In genomic region chr3:105715372-105715771, GRCh38 we compare ENCODE assay signal across 11 cellular contexts.
A peak's percentile ranks its signal among the peaks of the same experiment; 100 is the strongest.
DNase-seq lines count a peak whose midpoint lies in the region; ATAC-seq and TF ChIP-seq lines count a peak whose summit lies in the region.
"Had no signal": no experiment of that assay in that cellular context is flagged by ENCODE, and none has a peak within 500 bp of the region (broad histone marks: within the 10 kb centered on the region; RNA-seq: fewer than 3 reads in every experiment).

No MANE protein-coding gene starts in this region.

- no peak for DNase-seq in activated T-cell treated with anti-CD3 and anti-CD28 coated beads, Interleukin-2, amount 50 U/mL, for 24 hours
- no peak for DNase-seq in activated T-cell treated with anti-CD3 and anti-CD28 coated beads, Interleukin-2, amount 50 U/mL, for 48 hours
- DNase-seq in adipocyte (ENCODE audit: low read depth) = peak; percentile 66
- DNase-seq in fibroblast of villous mesenchyme (ENCODE audit: low read depth) = peak; percentile 67
- DNase-seq in stimulated activated effector memory CD8-positive, alpha-beta T cell treated with anti-CD3 and anti-CD28 coated beads, Interleukin-12 subunit alpha, Interleukin-12 subunit beta, amount 100 ng/mL, for 72 hours (ENCODE audit: low spot score in 2 of 2) = no peak
- no peak for DNase-seq in tibial nerve (ENCODE audit: low spot score in 2 of 2)
- DNase-seq: MG63, spleen had no signal

- no peaks in the 10 kb centered on the region for H3K9me3 Mint-ChIP-seq in activated T-cell treated with anti-CD3 and anti-CD28 coated beads, Interleukin-2, amount 50 U/mL, for 24 hours
- H3K9me3 Mint-ChIP-seq in stimulated activated effector memory CD8-positive, alpha-beta T cell treated with anti-CD3 and anti-CD28 coated beads, Interleukin-12 subunit alpha, Interleukin-12 subunit beta, amount 100 ng/mL, for 72 hours = no peaks in the 10 kb centered on the region

- H3K9me3 ChIP-seq in adipocyte (ENCODE audit: control insufficient read depth, low read length) (no peaks in the 10 kb centered on the region), tibial nerve (no peaks in the 10 kb centered on the region)
- H3K9me3 ChIP-seq: MG63, spleen had no signal

- no peak overlapping the region for H3K4me3 Mint-ChIP-seq in activated T-cell treated with anti-CD3 and anti-CD28 coated beads, Interleukin-2, amount 50 U/mL, for 24 hours
- H3K4me3 Mint-ChIP-seq in stimulated activated effector memory CD8-positive, alpha-beta T cell treated with anti-CD3 and anti-CD28 coated beads, Interleukin-12 subunit alpha, Interleukin-12 subunit beta, amount 100 ng/mL, for 72 hours = no peak overlapping the region
- H3K4me3 Mint-ChIP-seq: B cell had no signal

- peaks cover 20% of the 10 kb centered on the region for H3K4me1 Mint-ChIP-seq in activated T-cell treated with anti-CD3 and anti-CD28 coated beads, Interleukin-2, amount 50 U/mL, for 24 hours (ENCODE audit: low read depth)
- H3K4me1 Mint-ChIP-seq in stimulated activated effector memory CD8-positive, alpha-beta T cell treated with anti-CD3 and anti-CD28 coated beads, Interleukin-12 subunit alpha, Interleukin-12 subunit beta, amount 100 ng/mL, for 72 hours = no peaks in the 10 kb centered on the region
- H3K4me1 Mint-ChIP-seq: B cell had no signal

- H3K27me3 ChIP-seq in adipocyte (replicated peaks; ENCODE audit: control insufficient read depth, insufficient read depth, low read length) (no peaks in the 10 kb centered on the region), tibial nerve (no peaks in the 10 kb centered on the region)
- H3K27me3 ChIP-seq: MG63, spleen had no signal

- 47 to 48% methylated on average over 3 of the region's 3 CpGs for WGBS in tibial nerve, 2 donors

- TF ChIP-seq POLR2A in tibial nerve (IDR thresholded peaks at IDR 0.05) = no peak

- H3K4me3 ChIP-seq in adipocyte (ENCODE audit: low read length) (no peak overlapping the region), fibroblast of villous mesenchyme (ENCODE audit: low read depth, low read length) (no peak overlapping the region), tibial nerve (no peak overlapping the region)
- H3K4me3 ChIP-seq: MG63, spleen had no signal

- H3K4me1 ChIP-seq in adipocyte (ENCODE audit: control insufficient read depth, insufficient read depth, low read length) (peaks cover 4% of the 10 kb centered on the region), tibial nerve (no peaks in the 10 kb centered on the region)

- H3K27me3 Mint-ChIP-seq in activated T-cell treated with anti-CD3 and anti-CD28 coated beads, Interleukin-2, amount 50 U/mL, for 24 hours = no peaks in the 10 kb centered on the region
- H3K27me3 Mint-ChIP-seq: B cell had no signal

- H3K9ac ChIP-seq in adipocyte (ENCODE audit: low read length) = no peak overlapping the region

- peak overlapping the region; percentile 18 for H3K27ac Mint-ChIP-seq in activated T-cell treated with anti-CD3 and anti-CD28 coated beads, Interleukin-2, amount 50 U/mL, for 24 hours
- H3K27ac Mint-ChIP-seq in stimulated activated effector memory CD8-positive, alpha-beta T cell treated with anti-CD3 and anti-CD28 coated beads, Interleukin-12 subunit alpha, Interleukin-12 subunit beta, amount 100 ng/mL, for 72 hours = no peak overlapping the region
- H3K27ac Mint-ChIP-seq: B cell had no signal

- H3K36me3 ChIP-seq in adipocyte (ENCODE audit: control insufficient read depth, insufficient read depth, low read length, severe bottlenecking) (peaks cover 94% of the 10 kb centered on the region), tibial nerve (peaks cover 0 to 73% (median 0%) of the 10 kb centered on the region in 3 donors)
- H3K36me3 ChIP-seq: MG63 had no signal

- no peak for TF ChIP-seq EP300 in tibial nerve (IDR thresholded peaks at IDR 0.05)

- TF ChIP-seq CTCF in fibroblast of villous mesenchyme (IDR thresholded peaks at IDR 0.05; ENCODE audit: insufficient read depth, low read depth, low read length) (no peak), tibial nerve (IDR thresholded peaks at IDR 0.05) (no peak)

- peak; percentile 43 for ATAC-seq in stimulated activated effector memory CD8-positive, alpha-beta T cell treated with anti-CD3 and anti-CD28 coated beads, Interleukin-12 subunit alpha, Interleukin-12 subunit beta, amount 100 ng/mL, for 72 hours
- ATAC-seq in HG02642 (IDR thresholded peaks at IDR 0.05; ENCODE audit: poor library complexity, unreplicated experiment) (no peak), HG03521 (IDR thresholded peaks at IDR 0.05; ENCODE audit: unreplicated experiment) (no peak)

- no peak overlapping the region for H3K27ac ChIP-seq in tibial nerve
- H3K27ac ChIP-seq: spleen had no signal

- peaks cover 92% of the 10 kb centered on the region for H3K36me3 Mint-ChIP-seq in activated T-cell treated with anti-CD3 and anti-CD28 coated beads, Interleukin-2, amount 50 U/mL, for 24 hours (ENCODE audit: low read depth)
- H3K36me3 Mint-ChIP-seq in stimulated activated effector memory CD8-positive, alpha-beta T cell treated with anti-CD3 and anti-CD28 coated beads, Interleukin-12 subunit alpha, Interleukin-12 subunit beta, amount 100 ng/mL, for 72 hours = peaks cover 99% of the 10 kb centered on the region

Comparison
In these comparisons a context has a peak if more than half of its experiments do, and no peak if none do; other contexts are left out.
1. DNase-seq: peak in adipocyte (single experiment) and fibroblast of villous mesenchyme (single experiment); none in activated T-cell treated with anti-CD3 and anti-CD28 coated beads, Interleukin-2, amount 50 U/mL, for 24 hours (single experiment), activated T-cell treated with anti-CD3 and anti-CD28 coated beads, Interleukin-2, amount 50 U/mL, for 48 hours (0 of 2), stimulated activated effector memory CD8-positive, alpha-beta T cell treated with anti-CD3 and anti-CD28 coated beads, Interleukin-12 subunit alpha, Interleukin-12 subunit beta, amount 100 ng/mL, for 72 hours (0 of 2) and tibial nerve (0 of 2).